ENCODE assay signal across 2 cellular contexts in genomic region chr11:92322225-92322624, GRCh38.
TF ChIP-seq lines count a peak whose summit lies in the region.

No MANE protein-coding gene starts in this region.

TF ChIP-seq in GM23338, 12 proteins besides CTCF, POLR2A, EP300 and RAD21 (continued from another document):
- TF ChIP-seq ZNF462 (CRISPR knock-in tag; IDR thresholded peaks at IDR 0.05), result no peak
- TF ChIP-seq EZH2phosphoT487 (IDR thresholded peaks at IDR 0.05; ENCODE audit: unreplicated experiment), result no peak
- TF ChIP-seq ETS1 (IDR thresholded peaks at IDR 0.05), result no peak
- no peak for TF ChIP-seq EZH2 (IDR thresholded peaks at IDR 0.05; ENCODE audit: low read depth, unreplicated experiment)
- no peak for TF ChIP-seq REST (IDR thresholded peaks at IDR 0.05; ENCODE audit: unreplicated experiment)
- no peak for TF ChIP-seq CREB1 (CRISPR knock-in tag; IDR thresholded peaks at IDR 0.05; ENCODE audit: low read depth)
- no peak for TF ChIP-seq NANOG (IDR thresholded peaks at IDR 0.05; ENCODE audit: borderline replicate concordance)
- TF ChIP-seq JUNB (IDR thresholded peaks at IDR 0.05; ENCODE audit: unreplicated experiment), result no peak
- no peak for TF ChIP-seq STAT1 (IDR thresholded peaks at IDR 0.05; ENCODE audit: unreplicated experiment)

TF ChIP-seq in SK-N-SH, 30 proteins besides CTCF, POLR2A, EP300 and RAD21 (continued from another document):
- TF ChIP-seq REST (IDR thresholded peaks at IDR 0.05; ENCODE audit: low read depth, low read length), result no peak
TF ChIP-seq in SK-N-SH: peak in this region for 3.
